ENCODE assay signal across 19 cellular contexts in genomic region chr3:181847276-181847675, GRCh38.
"Had no signal": no experiment of that assay in that cellular context is flagged by ENCODE, and none has a peak within 500 bp of the region (broad histone marks: within the 10 kb centered on the region; RNA-seq: fewer than 3 reads in every experiment).

No MANE protein-coding gene starts in this region.

- DNase-seq: effector memory CD4-positive, alpha-beta T cell; esophagus squamous epithelium; foreskin fibroblast; kidney; left colon; left ventricle myocardium superior; naive thymus-derived CD4-positive, alpha-beta T cell; nephron progenitor cell; spleen; stimulated activated CD4-positive, alpha-beta T cell treated with anti-CD3 and anti-CD28 coated beads, Interleukin-15, amount 100 ng/mL, for 24 hours; stimulated activated CD4-positive, alpha-beta T cell treated with anti-CD3 and anti-CD28 coated beads, Interleukin-1b, Interleukin-23, amount 100 ng/mL, for 48 hours; stimulated activated CD4-positive, alpha-beta T cell treated with anti-CD3 and anti-CD28 coated beads, Interleukin-4, amount 100 ng/mL, for 24 hours; stimulated activated naive B cell treated with anti-CD40 and anti-IgM and Interleukin-4, amounts not matched to agents 10 μg/mL and 1 μg/mL and 100 μg/mL, for 72 hours; stimulated activated naive CD8-positive, alpha-beta T cell treated with anti-CD3 and anti-CD28 coated beads, Interleukin-15, amount 100 ng/mL, for 72 hours; testis had no signal

- H3K9me3 ChIP-seq: esophagus squamous epithelium, neutrophil, spleen, testis, tibial nerve had no signal

- H3K9me3 Mint-ChIP-seq: nephron progenitor cell; stimulated activated naive B cell treated with anti-CD40 and anti-IgM and Interleukin-4, amounts not matched to agents 10 μg/mL and 1 μg/mL and 100 μg/mL, for 72 hours; stimulated activated naive CD8-positive, alpha-beta T cell treated with anti-CD3 and anti-CD28 coated beads, Interleukin-15, amount 100 ng/mL, for 72 hours had no signal

- H3K4me1 ChIP-seq: esophagus squamous epithelium, spleen, testis, tibial nerve had no signal

- H3K4me3 Mint-ChIP-seq: naive thymus-derived CD4-positive, alpha-beta T cell; nephron progenitor cell; stimulated activated naive B cell treated with anti-CD40 and anti-IgM and Interleukin-4, amounts not matched to agents 10 μg/mL and 1 μg/mL and 100 μg/mL, for 72 hours; stimulated activated naive CD8-positive, alpha-beta T cell treated with anti-CD3 and anti-CD28 coated beads, Interleukin-15, amount 100 ng/mL, for 72 hours had no signal

- H3K27ac ChIP-seq: epithelial cell of prostate, esophagus squamous epithelium, neutrophil, spleen, testis, tibial nerve had no signal

- H3K27ac Mint-ChIP-seq: naive thymus-derived CD4-positive, alpha-beta T cell; nephron progenitor cell; stimulated activated naive B cell treated with anti-CD40 and anti-IgM and Interleukin-4, amounts not matched to agents 10 μg/mL and 1 μg/mL and 100 μg/mL, for 72 hours; stimulated activated naive CD8-positive, alpha-beta T cell treated with anti-CD3 and anti-CD28 coated beads, Interleukin-15, amount 100 ng/mL, for 72 hours had no signal

- H3K27me3 ChIP-seq: esophagus squamous epithelium, neutrophil, spleen, testis, tibial nerve had no signal

- H3K36me3 Mint-ChIP-seq: naive thymus-derived CD4-positive, alpha-beta T cell; stimulated activated naive B cell treated with anti-CD40 and anti-IgM and Interleukin-4, amounts not matched to agents 10 μg/mL and 1 μg/mL and 100 μg/mL, for 72 hours had no signal

- H3K4me1 Mint-ChIP-seq: naive thymus-derived CD4-positive, alpha-beta T cell; stimulated activated naive B cell treated with anti-CD40 and anti-IgM and Interleukin-4, amounts not matched to agents 10 μg/mL and 1 μg/mL and 100 μg/mL, for 72 hours; stimulated activated naive CD8-positive, alpha-beta T cell treated with anti-CD3 and anti-CD28 coated beads, Interleukin-15, amount 100 ng/mL, for 72 hours had no signal

- ATAC-seq: left colon; left ventricle myocardium superior; naive thymus-derived CD4-positive, alpha-beta T cell; sciatic nerve; stimulated activated naive CD8-positive, alpha-beta T cell treated with anti-CD3 and anti-CD28 coated beads, Interleukin-15, amount 100 ng/mL, for 72 hours had no signal

- H3K4me3 ChIP-seq: esophagus squamous epithelium, spleen, testis, tibial nerve had no signal

- H3K36me3 ChIP-seq: esophagus squamous epithelium, neutrophil, spleen, tibial nerve had no signal
